ENCODE assay signal across 19 cellular contexts in the genomic region with DNA sequence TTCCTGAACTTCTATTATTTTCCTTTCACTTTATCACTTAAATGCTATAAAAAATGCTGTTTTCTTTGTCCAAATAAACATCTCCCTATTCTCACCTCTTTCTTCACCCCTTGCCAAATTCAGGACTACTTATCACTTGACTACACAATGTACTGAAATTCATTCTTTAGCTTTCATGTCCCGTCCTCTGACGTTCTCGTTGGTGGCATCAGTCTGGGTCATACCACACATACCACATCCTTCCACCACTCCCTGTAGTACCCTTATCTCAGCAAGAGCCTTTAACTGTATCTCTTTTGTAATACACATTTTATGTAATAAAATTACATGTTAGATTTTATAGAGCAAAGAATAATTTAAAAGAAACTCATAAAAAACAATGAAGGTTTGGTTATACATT.
"Had no signal": no experiment of that assay in that cellular context is flagged by ENCODE, and none has a peak within 500 bp of the region (broad histone marks: within the 10 kb centered on the region; RNA-seq: fewer than 3 reads in every experiment).

No MANE protein-coding gene starts in this region.

- H3K4me3 ChIP-seq: skin epidermis had no signal

- H3K27ac ChIP-seq: skin epidermis had no signal

- DNase-seq: activated B cell treated with CpG ODN at 0.5 μM for 24 hours; activated CD4-positive, alpha-beta T cell treated with anti-CD3 and anti-CD28 coated beads for 48 hours; activated CD8-positive, alpha-beta T cell treated with anti-CD3 and anti-CD28 coated beads for 36 hours; activated effector memory CD4-positive, alpha-beta T cell treated with Interleukin-2 at 50 U/mL for 16 hours; activated naive CD4-positive, alpha-beta T cell treated with anti-CD3 and anti-CD28 coated beads, Interleukin-2, amount 50 U/mL, for 16 hours; activated T-cell treated with anti-CD3 and anti-CD28 coated beads, Interleukin-2, amount 50 U/mL, for 4 hours; cortex of kidney; effector memory CD4-positive, alpha-beta T cell; head of caudate nucleus; islet precursor cell; mesendoderm; nucleus accumbens; stimulated activated CD4-positive, alpha-beta T cell treated with anti-CD3 and anti-CD28 coated beads, Interleukin-4, amount 100 ng/mL, for 4 hours; stimulated activated CD8-positive, alpha-beta memory T cell treated with anti-CD3 and anti-CD28 coated beads, Interleukin-4, amount 100 ng/mL, for 48 hours; stimulated activated naive CD4-positive, alpha-beta T cell treated with Interleukin-2 at 50 U/mL for 16 hours had no signal

- FAIRE-seq: frontal cortex had no signal

- ATAC-seq: activated CD8-positive, alpha-beta T cell treated with anti-CD3 and anti-CD28 coated beads for 36 hours; activated T-cell treated with anti-CD3 and anti-CD28 coated beads, Interleukin-2, amount 50 U/mL, for 4 hours; left lobe of liver; natural killer cell treated with Interleukin-12 subunit alpha and Interleukin-12 subunit beta and Interleukin-15 and Interleukin-18, amount 100 ng/mL, for 72 hours had no signal
